In the genomic region with DNA sequence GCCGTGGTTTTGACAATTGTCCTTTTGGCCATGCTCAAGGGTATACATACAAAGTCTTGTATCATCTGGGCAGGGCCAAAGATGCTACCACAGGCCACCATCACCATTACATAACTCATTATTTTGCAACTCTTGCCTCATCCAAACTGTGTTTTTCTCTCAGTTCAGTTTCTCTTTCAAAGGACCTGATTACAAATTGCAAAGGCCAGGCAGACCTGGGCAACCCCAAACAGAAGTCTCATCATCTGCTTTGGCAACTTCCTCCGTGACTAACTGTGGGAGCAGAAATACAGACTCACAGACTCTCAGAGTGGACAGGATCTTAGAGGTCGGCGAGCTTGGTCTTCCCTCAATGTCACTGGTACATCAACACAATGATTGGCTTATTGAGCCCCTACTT, we compare ENCODE assay signal across 15 cellular contexts.
A peak's percentile ranks its signal among the peaks of the same experiment; 100 is the strongest.
DNase-seq lines count a peak whose midpoint lies in the region; ATAC-seq, FAIRE-seq and TF ChIP-seq lines count a peak whose summit lies in the region.
"Had no signal": no experiment of that assay in that cellular context is flagged by ENCODE, and none has a peak within 500 bp of the region (broad histone marks: within the 10 kb centered on the region; RNA-seq: fewer than 3 reads in every experiment).

No MANE protein-coding gene starts in this region.

- peak overlapping the region; percentile 66 for H3K27ac Mint-ChIP-seq in activated naive CD8-positive, alpha-beta T cell treated with anti-CD3 and anti-CD28 coated beads for 36 hours
- H3K27ac Mint-ChIP-seq: CD4-positive, alpha-beta T cell; T-helper 2 cell treated with Interferon-gamma antibody and Interleukin-4, amounts not matched to agents 5 μg/mL and 100 μg/mL, for 36 hours; type B pancreatic cell had no signal

- H2BK120ac ChIP-seq in IMR-90 (ENCODE audit: low read depth, low read length) = no peak overlapping the region

- H2AFZ ChIP-seq in IMR-90 (replicated peaks; ENCODE audit: low read length, poor library complexity) (no peak overlapping the region), HepG2 (ENCODE audit: low read length) (no peak overlapping the region), PC-9 (no peak overlapping the region)

- peaks cover 78% of the 10 kb centered on the region for H3K4me1 Mint-ChIP-seq in activated naive CD8-positive, alpha-beta T cell treated with anti-CD3 and anti-CD28 coated beads for 36 hours

- TF ChIP-seq POLR2A in IMR-90 (IDR thresholded peaks at IDR 0.05; ENCODE audit: low read depth, low read length) (no peak), HepG2 (IDR thresholded peaks at IDR 0.05; ENCODE audit: insufficient read depth in 1 of 2, low read depth in 2 of 2, low read length in 2 of 2) (no peak)

- H4K20me1 ChIP-seq in IMR-90 (ENCODE audit: insufficient read depth, low read length) = no peaks in the 10 kb centered on the region
- no peaks in the 10 kb centered on the region for H4K20me1 ChIP-seq in HepG2 (ENCODE audit: insufficient read depth, low read length)
- no peaks in the 10 kb centered on the region for H4K20me1 ChIP-seq in PC-9 (ENCODE audit: insufficient read depth)

- H2BK5ac ChIP-seq in IMR-90 (ENCODE audit: low read depth, low read length, poor library complexity, severe bottlenecking) = no peak overlapping the region

- H3K9me3 Mint-ChIP-seq in activated naive CD8-positive, alpha-beta T cell treated with anti-CD3 and anti-CD28 coated beads for 36 hours = peaks cover 18% of the 10 kb centered on the region
- H3K9me3 Mint-ChIP-seq: CD4-positive, alpha-beta T cell; type B pancreatic cell had no signal

- no peaks in the 10 kb centered on the region for H3K9me2 ChIP-seq in PC-9 (ENCODE audit: insufficient read depth)

- CTCF ChIA-PET in IMR-90 (lab: Yijun Ruan, JAX) (no interaction called here), HepG2 (lab: Yijun Ruan, JAX; ENCODE audit: low intra/inter-chr PET ratio, low total read pairs) (no interaction called here), PC-9 (lab: Charles Lee) (no interaction called here)

- no peak overlapping the region for H3K23ac ChIP-seq in IMR-90 (ENCODE audit: low read depth, low read length)

- H3K79me1 ChIP-seq in IMR-90 (ENCODE audit: low read depth in 1 of 2, low read length in 2 of 2) = no peaks in the 10 kb centered on the region

- TF ChIP-seq EP300 in HepG2 (IDR thresholded peaks at IDR 0.05; ENCODE audit: low read depth in 2 of 2, low read length in 2 of 2) = no peak
- TF ChIP-seq EP300 in HepG2 (CRISPR knock-in tag; IDR thresholded peaks at IDR 0.05; ENCODE audit: borderline replicate concordance) = no peak

- dilution Hi-C loops in IMR-90 (cut with HindIII; ENCODE audit: low sequenced_read_pairs, unreplicated experiment) = no loop called here

- TF ChIP-seq CTCF in IMR-90 (conservative IDR thresholded peaks at IDR 0.05; ENCODE audit: low read depth, low read length) (no peak), HepG2 (CRISPR knock-in tag; IDR thresholded peaks at IDR 0.05) (no peak), PC-9 (conservative IDR thresholded peaks at IDR 0.05) (no peak)

- intact Hi-C loops in IMR-90 (cut with micrococcal nuclease) = no loop called here
- intact Hi-C loops in HepG2 (cut with micrococcal nuclease; ENCODE audit: unreplicated experiment) = no loop called here
- intact Hi-C loops in PC-9 (cut with micrococcal nuclease; ENCODE audit: unreplicated experiment) = no loop called here

- H2BK20ac ChIP-seq in IMR-90 (ENCODE audit: low read depth, low read length) = no peak overlapping the region

- no peak overlapping the region for H4K91ac ChIP-seq in IMR-90 (ENCODE audit: insufficient read depth, low read depth, low read length)

- no peak overlapping the region for H3K18ac ChIP-seq in IMR-90 (ENCODE audit: low read depth, low read length)

- no peak overlapping the region for H2AK5ac ChIP-seq in IMR-90 (ENCODE audit: low read depth, low read length)

- H2AK9ac ChIP-seq in IMR-90 (replicated peaks; ENCODE audit: low read depth, low read length, poor library complexity) = no peak overlapping the region

- H3K4me3 Mint-ChIP-seq in activated naive CD8-positive, alpha-beta T cell treated with anti-CD3 and anti-CD28 coated beads for 36 hours = no peak overlapping the region
- H3K4me3 Mint-ChIP-seq: CD4-positive, alpha-beta T cell; T-helper 2 cell treated with Interferon-gamma antibody and Interleukin-4, amounts not matched to agents 5 μg/mL and 100 μg/mL, for 36 hours; type B pancreatic cell had no signal

- no peak overlapping the region for H4K8ac ChIP-seq in IMR-90 (ENCODE audit: low read depth in 2 of 2, low read length in 2 of 2)

- H3K27me3 ChIP-seq in IMR-90 (ENCODE audit: control insufficient read depth, insufficient read depth, low read length) (peaks cover 4% of the 10 kb centered on the region; the same call in 1 of the 2 replicates), HepG2 (ENCODE audit: control insufficient read depth in 1 of 2, insufficient read depth in 2 of 2, low read length in 2 of 2) (no peaks in the 10 kb centered on the region), PC-9 (ENCODE audit: insufficient read depth, low read depth) (no peaks in the 10 kb centered on the region)
- H3K27me3 ChIP-seq: foreskin keratinocyte had no signal

- H3K9ac ChIP-seq in IMR-90 (ENCODE audit: low read depth, low read length) (no peak overlapping the region), HepG2 (ENCODE audit: insufficient read depth, low read depth, low read length) (no peak overlapping the region)

- H3K9me3 ChIP-seq in IMR-90 (ENCODE audit: control insufficient read depth, insufficient read depth, low read length) (no peaks in the 10 kb centered on the region), HepG2 (ENCODE audit: low read length) (no peaks in the 10 kb centered on the region), PC-9 (ENCODE audit: insufficient read depth, low read depth) (no peaks in the 10 kb centered on the region)

- H3K56ac ChIP-seq in IMR-90 (ENCODE audit: extremely low read depth, insufficient read depth, low read length) = no peak overlapping the region

- no peaks in the 10 kb centered on the region for H3F3A ChIP-seq in PC-9 (ENCODE audit: insufficient read depth, low read depth)

- peak; percentile 10 for DNase-seq in AG08395 (ENCODE audit: low spot score)
- peak; percentile 11 for DNase-seq in IMR-90
- no peak for DNase-seq in activated naive CD8-positive, alpha-beta T cell treated with anti-CD3 and anti-CD28 coated beads for 36 hours
- DNase-seq in HepG2 (ENCODE audit: low spot score) = peak; percentile 18
- DNase-seq in activated CD8-positive, alpha-beta memory T cell treated with anti-CD3 and anti-CD28 coated beads, Interleukin-2, amount 50 U/mL, for 4 hours = no peak
- DNase-seq in PC-9 = no peak
- DNase-seq: activated T-cell treated with anti-CD3 and anti-CD28 coated beads, Interleukin-2, amount 50 U/mL, for 1 hour; CD4-positive, alpha-beta T cell; foreskin keratinocyte; left cardiac atrium; NCI-H187 had no signal

- BruUV-seq in IMR-90 (replicated peaks; lab: Mats Ljungman, UMichigan) (no TSS peak), HepG2 (replicated peaks; lab: Mats Ljungman, UMichigan) (no TSS peak), PC-9 (replicated peaks; lab: Mats Ljungman, UMichigan) (no TSS peak)

- FAIRE-seq in HepG2 (lab: Jason Lieb, UNC) = no peak

- H3K27ac ChIP-seq in IMR-90 (ENCODE audit: insufficient read depth, low read length) (no peak overlapping the region), HepG2 (ENCODE audit: extremely low read length, insufficient read depth, low read length) (no peak overlapping the region), PC-9 (no peak overlapping the region)
- H3K27ac ChIP-seq: foreskin keratinocyte had no signal

- H3K4me3 ChIP-seq in IMR-90 (ENCODE audit: insufficient read depth, low read depth, low read length) (no peak overlapping the region), HepG2 (replicated peaks in 1 of 3; ENCODE audit: insufficient read depth in 1 of 3, low read depth in 2 of 3, low read length in 3 of 3) (no peak overlapping the region), PC-9 (no peak overlapping the region)

- H3K36me3 Mint-ChIP-seq in activated naive CD8-positive, alpha-beta T cell treated with anti-CD3 and anti-CD28 coated beads for 36 hours = peaks cover 78% of the 10 kb centered on the region
- H3K36me3 Mint-ChIP-seq: type B pancreatic cell had no signal

- no peak overlapping the region for H3K4me2 ChIP-seq in IMR-90 (ENCODE audit: low read depth, low read length)
- no peak overlapping the region for H3K4me2 ChIP-seq in HepG2 (ENCODE audit: low read depth, low read length)
- no peak overlapping the region for H3K4me2 ChIP-seq in PC-9

- H3K14ac ChIP-seq in IMR-90 (replicated peaks; ENCODE audit: low read depth, low read length) = no peak overlapping the region

- H4K5ac ChIP-seq in IMR-90 (ENCODE audit: low read depth, low read length) = no peak overlapping the region

- H3K36me3 ChIP-seq in IMR-90 (ENCODE audit: control insufficient read depth, insufficient read depth, low read length) = no peaks in the 10 kb centered on the region
- H3K36me3 ChIP-seq in HepG2 (replicated peaks in 1 of 2; ENCODE audit: control insufficient read depth in 1 of 2, insufficient read depth in 2 of 2, low read length in 2 of 2) = no peaks in the 10 kb centered on the region
- no peaks in the 10 kb centered on the region for H3K36me3 ChIP-seq in PC-9 (ENCODE audit: low read depth)

- no peaks in the 10 kb centered on the region for H3K9me1 ChIP-seq in IMR-90 (ENCODE audit: insufficient read depth, low read length)

- no peaks in the 10 kb centered on the region for H3K79me2 ChIP-seq in HepG2 (ENCODE audit: insufficient read depth, low read length)
- H3K79me2 ChIP-seq in PC-9 (ENCODE audit: low read depth) = no peaks in the 10 kb centered on the region

- no CpG with 5 or more reads among the region's 4 CpGs for WGBS in IMR-90 (ENCODE audit: extremely low coverage in 2 of 2, insufficient read length in 1 of 2), 2 experiments
- 90% methylated on average over 4 of the region's 4 CpGs for WGBS in HepG2 (ENCODE audit: low lambda C conversion rate)

- no peak for ATAC-seq in IMR-90 (ENCODE audit: low read depth)
- no peak for ATAC-seq in HepG2
- ATAC-seq in GM18867 (IDR thresholded peaks at IDR 0.05; ENCODE audit: unreplicated experiment) = no peak
- ATAC-seq in GM19463 (IDR thresholded peaks at IDR 0.05; ENCODE audit: unreplicated experiment) = no peak
- ATAC-seq: foreskin keratinocyte had no signal

- POLR2A ChIA-PET in IMR-90 (lab: Charles Lee; ENCODE audit: unreplicated experiment) (no interaction called here), HepG2 (lab: Yijun Ruan, JAX) (no interaction called here), PC-9 (lab: Charles Lee; ENCODE audit: unreplicated experiment) (no interaction called here)

- in situ Hi-C loops in IMR-90 (cut with MboI; ENCODE audit: low sequenced_read_pairs) (no loop called here), HepG2 (cut with HindIII; ENCODE audit: extremely low pct_ligation_motif_present, low pct_unique_long_range_greater_than_20kb) (no loop called here)

- H3K27me3 Mint-ChIP-seq in activated naive CD8-positive, alpha-beta T cell treated with anti-CD3 and anti-CD28 coated beads for 36 hours = no peaks in the 10 kb centered on the region
- H3K27me3 Mint-ChIP-seq: CD4-positive, alpha-beta T cell had no signal

- TF ChIP-seq RAD21 in IMR-90 (IDR thresholded peaks at IDR 0.05; ENCODE audit: low read length) = no peak
- TF ChIP-seq RAD21 in HepG2 (CRISPR knock-in tag; IDR thresholded peaks at IDR 0.05) = no peak

- H2BK15ac ChIP-seq in IMR-90 (ENCODE audit: low read depth, low read length) = no peak overlapping the region

- H3K4me1 ChIP-seq in IMR-90 (ENCODE audit: control insufficient read depth, insufficient read depth, low read length) (peaks cover 5% of the 10 kb centered on the region; the same call in 1 of the 2 replicates), HepG2 (ENCODE audit: insufficient read depth, low read length) (peaks cover 45% of the 10 kb centered on the region), PC-9 (replicated peaks; ENCODE audit: insufficient read depth) (peaks cover 3% of the 10 kb centered on the region)

- no peak overlapping the region for H3K4ac ChIP-seq in IMR-90 (ENCODE audit: low read depth, low read length)

Comparison
In these comparisons a context has a peak if more than half of its experiments do, and no peak if none do; other contexts are left out.
1. DNase-seq: peak in AG08395 (single experiment), IMR-90 (single experiment) and HepG2 (single experiment); none in activated naive CD8-positive, alpha-beta T cell treated with anti-CD3 and anti-CD28 coated beads for 36 hours (single experiment), activated CD8-positive, alpha-beta memory T cell treated with anti-CD3 and anti-CD28 coated beads, Interleukin-2, amount 50 U/mL, for 4 hours (single experiment) and PC-9 (0 of 2).